Comparison of ENCODE assay signal across 12 cellular contexts in genomic region chr18:7822435-7823425, GRCh38.
DNase-seq lines count a peak whose midpoint lies in the region; ATAC-seq and TF ChIP-seq lines count a peak whose summit lies in the region.
"Had no signal": no experiment of that assay in that cellular context is flagged by ENCODE, and none has a peak within 500 bp of the region (broad histone marks: within the 10 kb centered on the region; RNA-seq: fewer than 3 reads in every experiment).

No MANE protein-coding gene starts in this region.

- H3K4me3 ChIP-seq in cardiac muscle cell: no peak overlapping the region
- H3K4me3 ChIP-seq in skeletal muscle satellite cell (ENCODE audit: low read length): peak overlapping the region; percentile 38
- H3K4me3 ChIP-seq in hepatocyte: no peak overlapping the region

- no peak overlapping the region for H3K9ac ChIP-seq in skeletal muscle satellite cell (ENCODE audit: low read depth, low read length)

- no peak for TF ChIP-seq CTCF in cardiac muscle cell (IDR thresholded peaks at IDR 0.05; ENCODE audit: low read depth, low read length)
- no peak for TF ChIP-seq CTCF in hepatocyte (IDR thresholded peaks at IDR 0.05; ENCODE audit: poor library complexity)

- DNase-seq in RPMI8226 (peak; percentile 22), cardiac muscle cell (ENCODE audit: low read depth in 1 of 2, low spot score in 1 of 2) (peak; percentile 13 to 34), EL (no peak), hepatocyte (ENCODE audit: low spot score) (no peak), SIG-M5 (lab: John Stamatoyannopoulos, UW) (no peak)
- no peak for DNase-seq in stimulated activated CD4-positive, alpha-beta T cell treated with anti-CD3 and anti-CD28 coated beads, Interleukin-4, amount 100 ng/mL, for 4 hours
- DNase-seq: Calu3, natural killer cell, NCI-H1930 had no signal

- WGBS in hepatocyte (ENCODE audit: low lambda C conversion rate, missing lambda C conversion rate): 64% methylated on average over 10 of the region's 10 CpGs

- H3K4me1 ChIP-seq in cardiac muscle cell (ENCODE audit: low read depth) (peaks cover 13% of the 10 kb centered on the region), skeletal muscle satellite cell (ENCODE audit: control insufficient read depth, insufficient read depth, low read length) (peaks cover 7% of the 10 kb centered on the region), hepatocyte (ENCODE audit: insufficient read depth) (peaks cover 7% of the 10 kb centered on the region)

- H3K27ac ChIP-seq in cardiac muscle cell (no peak overlapping the region), hepatocyte (no peak overlapping the region)

- H3K4me2 ChIP-seq in skeletal muscle satellite cell (ENCODE audit: low read length) (peak overlapping the region; percentile 69), hepatocyte (no peak overlapping the region)

- no peaks in the 10 kb centered on the region for H4K20me1 ChIP-seq in hepatocyte (ENCODE audit: insufficient read depth, poor library complexity, severe bottlenecking)

- no peaks in the 10 kb centered on the region for H3K9me2 ChIP-seq in hepatocyte (replicated peaks; ENCODE audit: insufficient read depth)

- no peaks in the 10 kb centered on the region for H3K36me3 ChIP-seq in cardiac muscle cell
- no peaks in the 10 kb centered on the region for H3K36me3 ChIP-seq in skeletal muscle satellite cell (ENCODE audit: insufficient read depth, low read length)
- H3K36me3 ChIP-seq in hepatocyte (replicated peaks; ENCODE audit: insufficient read depth, low read depth): no peaks in the 10 kb centered on the region

- no peaks in the 10 kb centered on the region for H3K9me3 ChIP-seq in cardiac muscle cell (ENCODE audit: low read depth)
- H3K9me3 ChIP-seq in skeletal muscle satellite cell (replicated peaks; ENCODE audit: low read length): no peaks in the 10 kb centered on the region
- H3K9me3 ChIP-seq in hepatocyte (ENCODE audit: low read depth): no peaks in the 10 kb centered on the region

- H2AFZ ChIP-seq in hepatocyte: no peak overlapping the region

- H3K79me2 ChIP-seq in hepatocyte: peaks cover 3% of the 10 kb centered on the region

- no peaks in the 10 kb centered on the region for H3K27me3 ChIP-seq in cardiac muscle cell
- H3K27me3 ChIP-seq in skeletal muscle satellite cell (ENCODE audit: control insufficient read depth, insufficient read depth, low read length): no peaks in the 10 kb centered on the region
- no peaks in the 10 kb centered on the region for H3K27me3 ChIP-seq in hepatocyte

- ATAC-seq in GM19023 (IDR thresholded peaks at IDR 0.05; ENCODE audit: unreplicated experiment): peak; percentile 65
- ATAC-seq: HCT116 had no signal

Comparison
In these comparisons a context has a peak if more than half of its experiments do, and no peak if none do; other contexts are left out.
1. DNase-seq: peak in RPMI8226 (single experiment) and cardiac muscle cell (2 of 2); none in stimulated activated CD4-positive, alpha-beta T cell treated with anti-CD3 and anti-CD28 coated beads, Interleukin-4, amount 100 ng/mL, for 4 hours (0 of 2), EL (single experiment), hepatocyte (single experiment) and SIG-M5 (single experiment).